In genomic region chr1:172699111-172699510, GRCh38 we compare ENCODE assay signal across 1 cellular context.
TF ChIP-seq lines count a peak whose summit lies in the region.

No MANE protein-coding gene starts in this region.

TF ChIP-seq in HepG2, 621 proteins besides CTCF, POLR2A, EP300 and RAD21 (continued from another document):
- TF ChIP-seq JARID2 (CRISPR knock-in tag; IDR thresholded peaks at IDR 0.05; ENCODE audit: insufficient replicate concordance) (no peak), KAT8 (CRISPR knock-in tag; IDR thresholded peaks at IDR 0.05) (no peak), ZBTB14 (CRISPR knock-in tag; IDR thresholded peaks at IDR 0.05) (no peak), GRHL1 (CRISPR knock-in tag; conservative IDR thresholded peaks at IDR 0.05) (no peak), MTF2 (CRISPR knock-in tag; IDR thresholded peaks at IDR 0.05; ENCODE audit: borderline replicate concordance) (no peak), POGZ (CRISPR knock-in tag; IDR thresholded peaks at IDR 0.05) (no peak), FLYWCH1 (CRISPR knock-in tag; IDR thresholded peaks at IDR 0.05) (no peak), ZSCAN30 (CRISPR knock-in tag; IDR thresholded peaks at IDR 0.05) (no peak), SNAPC2 (CRISPR knock-in tag; IDR thresholded peaks at IDR 0.05) (no peak), AHDC1 (CRISPR knock-in tag; IDR thresholded peaks at IDR 0.05; ENCODE audit: borderline replicate concordance) (no peak), WIZ (CRISPR knock-in tag; IDR thresholded peaks at IDR 0.05) (no peak), ZMAT5 (CRISPR knock-in tag; IDR thresholded peaks at IDR 0.05; ENCODE audit: borderline replicate concordance, low read depth) (no peak), ATF3 (CRISPR knock-in tag; IDR thresholded peaks at IDR 0.05) (no peak)
